Comparison of ENCODE assay signal across 9 cellular contexts in the genomic region with DNA sequence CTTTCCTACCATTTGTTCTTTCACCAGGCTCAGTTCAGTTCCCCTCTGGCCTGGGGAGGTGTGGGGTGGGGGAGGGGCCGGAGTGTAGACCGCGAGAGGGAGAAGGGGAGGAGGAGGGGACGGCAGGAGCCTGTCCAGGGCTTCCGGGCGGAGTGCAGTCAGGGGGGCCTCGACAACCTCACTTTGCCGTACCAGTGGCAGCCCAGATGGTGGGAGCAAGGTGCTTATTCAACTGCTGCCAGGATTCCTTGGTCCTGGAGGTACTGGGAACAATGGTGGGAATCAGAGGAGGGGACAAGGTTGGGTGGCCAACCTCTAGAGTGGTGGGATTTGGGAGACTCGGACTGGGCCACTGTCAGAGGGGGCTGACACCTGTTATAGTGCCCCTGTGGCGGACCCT. TPM values are rescaled to one million over a fixed set of nuclear protein-coding genes. Genes with fewer than 3 reads are reported as not detected.
DNase-seq lines count a peak whose midpoint lies in the region; ATAC-seq and TF ChIP-seq lines count a peak whose summit lies in the region.
"Had no signal": no experiment of that assay in that cellular context is flagged by ENCODE, and none has a peak within 500 bp of the region (broad histone marks: within the 10 kb centered on the region; RNA-seq: fewer than 3 reads in every experiment).

No MANE protein-coding gene starts in this region.

- H3K79me1 ChIP-seq in mesenchymal stem cell (replicated peaks; ENCODE audit: low read length, poor library complexity, severe bottlenecking) = peaks cover 36% of the 10 kb centered on the region

- H4K91ac ChIP-seq in mesenchymal stem cell (ENCODE audit: low read length) = no peak overlapping the region

- peak overlapping the region; percentile 57 for H2BK15ac ChIP-seq in mesenchymal stem cell (ENCODE audit: low read depth, poor library complexity, severe bottlenecking)

- H2BK5ac ChIP-seq in mesenchymal stem cell (ENCODE audit: low read depth, low read length, poor library complexity, severe bottlenecking) = no peak overlapping the region

- no peak overlapping the region for H2AK5ac ChIP-seq in mesenchymal stem cell (ENCODE audit: low read length, severe bottlenecking)

- H3K4me3 ChIP-seq in cardiac muscle cell (peak overlapping the region; percentile 98), mesenchymal stem cell (ENCODE audit: insufficient read depth in 1 of 2, low read depth in 1 of 2, low read length in 2 of 2) (peak overlapping the region; percentile 91 to 95), uterus (peak overlapping the region; percentile 55 to 70)

- H3K9ac ChIP-seq in mesenchymal stem cell (ENCODE audit: low read length) = peak overlapping the region; percentile 85

- no peak for TF ChIP-seq CTCF in cardiac muscle cell (IDR thresholded peaks at IDR 0.05; ENCODE audit: low read depth, low read length)
- TF ChIP-seq CTCF in brain (conservative IDR thresholded peaks at IDR 0.05) = no peak
- TF ChIP-seq CTCF in uterus (IDR thresholded peaks at IDR 0.05) = no peak

- ATAC-seq in Right ventricle myocardium superior (ENCODE audit: poor library complexity) = no peak
- no peak for ATAC-seq in HG03135 (IDR thresholded peaks at IDR 0.05; ENCODE audit: unreplicated experiment)

- H3K23ac ChIP-seq in mesenchymal stem cell (ENCODE audit: low read length in 2 of 2) = peak overlapping the region in 1 of 2 experiments; percentile 96

- H4K8ac ChIP-seq in mesenchymal stem cell (ENCODE audit: low read length) = peak overlapping the region; percentile 64

- H3K4me1 ChIP-seq in cardiac muscle cell (ENCODE audit: low read depth) (peaks cover 9% of the 10 kb centered on the region), mesenchymal stem cell (ENCODE audit: control insufficient read depth, insufficient read depth, low read depth, low read length) (peaks cover 20% of the 10 kb centered on the region), uterus (peaks cover 4 to 10% of the 10 kb centered on the region in 2 donors)

- H3K14ac ChIP-seq in mesenchymal stem cell (ENCODE audit: low read length in 2 of 2) = no peak overlapping the region

- no peak overlapping the region for H2AFZ ChIP-seq in mesenchymal stem cell (ENCODE audit: low read depth, low read length)

- peak overlapping the region; percentile 47 to 73 for H3K4ac ChIP-seq in mesenchymal stem cell (ENCODE audit: low read depth in 1 of 2, low read length in 2 of 2)

- H3K27ac ChIP-seq in cardiac muscle cell (no peak overlapping the region), mesenchymal stem cell (ENCODE audit: low read length, poor library complexity, severe bottlenecking) (no peak overlapping the region), uterus (no peak overlapping the region)

- peak overlapping the region; percentile 77 to 87 for H3K18ac ChIP-seq in mesenchymal stem cell (ENCODE audit: low read depth in 1 of 2, low read length in 2 of 2)

- H3K27me3 Mint-ChIP-seq in brain = peaks cover 3% of the 10 kb centered on the region

- no peak overlapping the region for H2BK12ac ChIP-seq in mesenchymal stem cell (ENCODE audit: low read length in 2 of 2)

- TF ChIP-seq POLR2A in uterus (IDR thresholded peaks at IDR 0.05) = no peak

- H3K4me2 ChIP-seq in mesenchymal stem cell (ENCODE audit: low read length, poor library complexity, severe bottlenecking) = peak overlapping the region; percentile 100

- H3K4me3 Mint-ChIP-seq in brain = peak overlapping the region; percentile 82 to 96 (median 85)

- H3K36me3 Mint-ChIP-seq in brain = no peaks in the 10 kb centered on the region

- peak overlapping the region in 4 of 5 experiments; percentile 34 to 81 (median 75) for H3K27ac Mint-ChIP-seq in brain

- H3K9me3 ChIP-seq in cardiac muscle cell (ENCODE audit: low read depth) (no peaks in the 10 kb centered on the region), mesenchymal stem cell (ENCODE audit: control insufficient read depth, low read length) (no peaks in the 10 kb centered on the region), uterus (no peaks in the 10 kb centered on the region)

- intact Hi-C loops in Right ventricle myocardium superior (cut with DNase I) = no loop called here
- intact Hi-C loops in uterus (cut with DNase I; ENCODE audit: low total_unique reads) = loop anchor here (10.0 kb wide), 1 partner anchor 80 kb away; the partner anchor contains the start of genes PCSK7 and RNF214

- peaks cover 39% of the 10 kb centered on the region for H3K4me1 Mint-ChIP-seq in brain

- peak in 1 of 2 donors; percentile 25 for DNase-seq in cardiac muscle cell (ENCODE audit: low read depth in 1 of 2, low spot score in 1 of 2)
- no peak for DNase-seq in Right ventricle myocardium superior
- DNase-seq in mesenchymal stem cell = peak; percentile 27
- DNase-seq in uterus = no peak
- DNase-seq in DMS153 treated with DMSO at 0.1 percent for 48 hours (lab: John Stamatoyannopoulos, UW; ENCODE audit: unreplicated experiment) = no peak
- DNase-seq in GM19238 (ENCODE audit: insufficient read length, low spot score) = no peak
- DNase-seq: Karpas-422 had no signal

- H3K36me3 ChIP-seq in cardiac muscle cell = no peaks in the 10 kb centered on the region
- peaks cover 0 to 3% of the 10 kb centered on the region in 2 experiments for H3K36me3 ChIP-seq in mesenchymal stem cell (ENCODE audit: control insufficient read depth in 1 of 2, insufficient read depth in 2 of 2, low read depth in 1 of 2, low read length in 2 of 2)
- H3K36me3 ChIP-seq in uterus = no peaks in the 10 kb centered on the region

- H3K27me3 ChIP-seq in cardiac muscle cell (no peaks in the 10 kb centered on the region), mesenchymal stem cell (ENCODE audit: control insufficient read depth in 1 of 2, insufficient read depth in 1 of 2, low read length in 2 of 2) (no peaks in the 10 kb centered on the region), uterus (no peaks in the 10 kb centered on the region)

- no peak overlapping the region for H2BK120ac ChIP-seq in mesenchymal stem cell (ENCODE audit: low read depth, low read length)

- H3K9me3 Mint-ChIP-seq in brain = no peaks in the 10 kb centered on the region

- 17% methylated on average over 10 of the region's 10 CpGs for WGBS in mesenchymal stem cell

RNA-seq across cellular contexts. Expression of gene BACE1, which starts 1.2 kb away (rescaled TPM):
- 25.3 and 25.9 TPM in 2 replicates for total RNA-seq in cardiac muscle cell
- polyA plus RNA-seq in cardiac muscle cell = 9.8 and 13.4 TPM in 2 replicates
- total RNA-seq in Right ventricle myocardium superior = 10.4 TPM
- 90.0 TPM for polyA plus RNA-seq in brain (ENCODE audit: insufficient read depth, low read depth, low replicate concordance)
- polyA plus RNA-seq in mesenchymal stem cell (2013, experiment 1 of 2) = 38.4 TPM
- 38.9 TPM for polyA plus RNA-seq in mesenchymal stem cell (2013, experiment 2 of 2)
- total RNA-seq in uterus = 100 to 1,000 TPM in 1 of 4 donors, 10 to 100 TPM in 3; 17.2 to 103 (median 32.7) TPM

RNA-seq across cellular contexts. Expression of gene CEP164, which starts 12.8 kb away (rescaled TPM):
- 16.8 and 31.8 TPM in 2 replicates for total RNA-seq in cardiac muscle cell
- 22.6 and 28.0 TPM in 2 replicates for polyA plus RNA-seq in cardiac muscle cell
- total RNA-seq in Right ventricle myocardium superior = 4.3 TPM
- 11.6 TPM for polyA plus RNA-seq in brain (ENCODE audit: insufficient read depth, low read depth, low replicate concordance)
- 38.8 TPM for polyA plus RNA-seq in mesenchymal stem cell (2013, experiment 1 of 2)
- 35.7 TPM for polyA plus RNA-seq in mesenchymal stem cell (2013, experiment 2 of 2)
- 10 to 100 TPM; 16.4 to 64.2 (median 46.1) TPM for total RNA-seq in uterus

RNA-seq across cellular contexts. Expression of gene BACE1-AS, which starts 23.7 kb away (rescaled TPM):
- total RNA-seq in cardiac muscle cell (7.7 and 12.9 TPM in 2 replicates), Right ventricle myocardium superior (8.3 TPM), uterus (10 to 100 TPM in 2 of 4 donors, 1 to 10 TPM in 1, under 1 TPM in 1; 0.88 to 39.7 (median 12.0) TPM)
- polyA plus RNA-seq in cardiac muscle cell (6.4 and 10.4 TPM in 2 replicates), brain (ENCODE audit: insufficient read depth, low read depth, low replicate concordance) (7.5 TPM)
- 4.7 TPM for polyA plus RNA-seq in mesenchymal stem cell (2013, experiment 1 of 2)
- 5.0 TPM for polyA plus RNA-seq in mesenchymal stem cell (2013, experiment 2 of 2)
